In genomic region chr7:105009667-105010537, GRCh38 we compare ENCODE assay signal across 8 cellular contexts. TPM values are rescaled to one million over a fixed set of nuclear protein-coding genes. Genes with fewer than 3 reads are reported as not detected.
A peak's percentile ranks its signal among the peaks of the same experiment; 100 is the strongest.
DNase-seq lines count a peak whose midpoint lies in the region; ATAC-seq and TF ChIP-seq lines count a peak whose summit lies in the region.

No MANE protein-coding gene starts in this region.

- peaks cover 37% of the 10 kb centered on the region for H3K4me1 Mint-ChIP-seq in T-helper 2 cell treated with Interferon-gamma antibody and Interleukin-4, amounts not matched to agents 5 μg/mL and 100 μg/mL, for 36 hours (ENCODE audit: low read depth)

- no peak for ATAC-seq in GM18867 (IDR thresholded peaks at IDR 0.05; ENCODE audit: unreplicated experiment)
- no peak for ATAC-seq in GM18868 (IDR thresholded peaks at IDR 0.05; ENCODE audit: unreplicated experiment)

- H3K9me3 Mint-ChIP-seq in T-helper 2 cell treated with Interferon-gamma antibody and Interleukin-4, amounts not matched to agents 5 μg/mL and 100 μg/mL, for 36 hours: no peaks in the 10 kb centered on the region

- peak overlapping the region; percentile 99 for H3K4me3 Mint-ChIP-seq in T-helper 2 cell treated with Interferon-gamma antibody and Interleukin-4, amounts not matched to agents 5 μg/mL and 100 μg/mL, for 36 hours

- H3K27ac Mint-ChIP-seq in T-helper 2 cell treated with Interferon-gamma antibody and Interleukin-4, amounts not matched to agents 5 μg/mL and 100 μg/mL, for 36 hours: peak overlapping the region; percentile 100

- DNase-seq in T-helper 2 cell treated with Interferon-gamma antibody and Interleukin-4, amounts not matched to agents 5 μg/mL and 100 μg/mL, for 36 hours (ENCODE audit: low spot score): no peak
- DNase-seq in fibroblast of the aortic adventitia (ENCODE audit: low read depth) (no peak), retinal pigment epithelial cell (ENCODE audit: low read depth) (no peak), substantia nigra (lab: John Stamatoyannopoulos, UW) (no peak), retina (no peak)

- no peak overlapping the region for H3K27ac ChIP-seq in substantia nigra (ENCODE audit: low read depth, low read length, poor library complexity, severe bottlenecking)

- TF ChIP-seq CTCF in fibroblast of the aortic adventitia (IDR thresholded peaks at IDR 0.05; ENCODE audit: insufficient read depth, low read length) (no peak), retinal pigment epithelial cell (conservative IDR thresholded peaks at IDR 0.05; ENCODE audit: low read depth, low read length) (no peak)

- H3K36me3 Mint-ChIP-seq in T-helper 2 cell treated with Interferon-gamma antibody and Interleukin-4, amounts not matched to agents 5 μg/mL and 100 μg/mL, for 36 hours (ENCODE audit: low read depth): peaks cover 44% of the 10 kb centered on the region

- H3K4me3 ChIP-seq in GM08714 (ENCODE audit: low read length) (peak overlapping the region; percentile 88; the same call in 1 of the 2 replicates), fibroblast of the aortic adventitia (ENCODE audit: low read depth, low read length) (peak overlapping the region; percentile 96), retinal pigment epithelial cell (ENCODE audit: low read length) (peak overlapping the region; percentile 97)

- H3K27me3 Mint-ChIP-seq in T-helper 2 cell treated with Interferon-gamma antibody and Interleukin-4, amounts not matched to agents 5 μg/mL and 100 μg/mL, for 36 hours (ENCODE audit: low read depth): peaks cover 4% of the 10 kb centered on the region

RNA-seq across cellular contexts. Expression of gene KMT2E, which starts 4.1 kb away (rescaled TPM):
- 75.9 and 132 TPM in 2 replicates for total RNA-seq in fibroblast of the aortic adventitia (ENCODE audit: low replicate concordance)
